8 cellular contexts compared by ENCODE assay signal in genomic region chr12:49092086-49092815, GRCh38. TPM values are rescaled to one million over a fixed set of nuclear protein-coding genes. Genes with fewer than 3 reads are reported as not detected.
DNase-seq lines count a peak whose midpoint lies in the region; ATAC-seq and TF ChIP-seq lines count a peak whose summit lies in the region.

No MANE protein-coding gene starts in this region.

- peak overlapping the region; percentile 48 for H3K4me3 ChIP-seq in AG10803 (ENCODE audit: low read length)

- H3K4me1 Mint-ChIP-seq in HFFc6 (ENCODE audit: low read depth) = peaks cover 43% of the 10 kb centered on the region

- H3K4me3 Mint-ChIP-seq in HFFc6 = peak overlapping the region; percentile 83

- no peaks in the 10 kb centered on the region for H3K9me3 Mint-ChIP-seq in HFFc6

- DNase-seq in AG10803 (ENCODE audit: low read depth) (no peak), HFFc6 (no peak), T-helper 1 cell (peak in 4 of 5 donors; percentile 33 to 48 (median 43)), astrocyte of the hippocampus (ENCODE audit: low read depth, low spot score) (peak; percentile 69), inferior parietal cortex (ENCODE audit: extremely low spot score) (peak; percentile 72), COR-L47 (lab: John Stamatoyannopoulos, UW) (no peak)
- peak; percentile 72 for DNase-seq in stimulated activated CD4-positive, alpha-beta T cell treated with anti-CD3 and anti-CD28 coated beads, Interleukin-4, amount 100 ng/mL, for 24 hours

- H3K36me3 Mint-ChIP-seq in HFFc6 (ENCODE audit: low read depth) = 0 out of 2 replicates have a peak, but pooled peaks cover 5% of the 10 kb centered on the region

- TF ChIP-seq CTCF in AG10803 (conservative IDR thresholded peaks at IDR 0.05; ENCODE audit: low read length) = peak; percentile 44
- peak; percentile 65; the same call in 1 of the 2 replicates for TF ChIP-seq CTCF in HFFc6 (IDR thresholded peaks at IDR 0.05)

- no peak overlapping the region; the same call in 1 of the 2 replicates for H3K27ac Mint-ChIP-seq in HFFc6

- H3K27me3 Mint-ChIP-seq in HFFc6 (ENCODE audit: insufficient read depth) = peaks cover 19% of the 10 kb centered on the region

- no peak for ATAC-seq in HG02571 (IDR thresholded peaks at IDR 0.05; ENCODE audit: unreplicated experiment)

RNA-seq across cellular contexts. Expression of gene DHH, which starts 2.4 kb away (rescaled TPM):
- total RNA-seq in HFFc6 (2021; fragmentation: NEBNext Ultra II Directional; extraction: Animal tissue kit (Norgen Biotek cat#: 25700)) = under 1 TPM in 1 of 6 experiments, not detected in 5; 0.07 TPM

RNA-seq across cellular contexts. Expression of gene LMBR1L, which starts 18.4 kb away (rescaled TPM):
- 10 to 100 TPM; 23.0 to 31.0 (median 26.2) TPM for total RNA-seq in HFFc6 (2021; fragmentation: NEBNext Ultra II Directional; extraction: Animal tissue kit (Norgen Biotek cat#: 25700))

RNA-seq across cellular contexts. Expression of gene RHEBL1, which starts 22.5 kb away (rescaled TPM):
- 1 to 10 TPM in 1 of 6 experiments, under 1 TPM in 5; 0.60 to 1.6 (median 0.86) TPM for total RNA-seq in HFFc6 (2021; fragmentation: NEBNext Ultra II Directional; extraction: Animal tissue kit (Norgen Biotek cat#: 25700))

RNA-seq across cellular contexts. Expression of gene KMT2D, which starts 31.7 kb away (rescaled TPM):
- 10 to 100 TPM; 43.9 to 66.6 (median 48.4) TPM for total RNA-seq in HFFc6 (2021; fragmentation: NEBNext Ultra II Directional; extraction: Animal tissue kit (Norgen Biotek cat#: 25700))

RNA-seq across cellular contexts. Expression of gene TUBA1B, which starts 38.9 kb away (rescaled TPM):
- total RNA-seq in HFFc6 (2021; fragmentation: NEBNext Ultra II Directional; extraction: Animal tissue kit (Norgen Biotek cat#: 25700)) = 1,000 to 10,000 TPM; 1,208 to 2,585 (median 2,279) TPM

Comparison
In these comparisons a context has a peak if more than half of its experiments do, and no peak if none do; other contexts are left out.
1. DNase-seq: peak in T-helper 1 cell (4 of 5), astrocyte of the hippocampus (single experiment), inferior parietal cortex (single experiment) and stimulated activated CD4-positive, alpha-beta T cell treated with anti-CD3 and anti-CD28 coated beads, Interleukin-4, amount 100 ng/mL, for 24 hours (single experiment); none in AG10803 (single experiment), HFFc6 (single experiment) and COR-L47 (single experiment).